Comparison of ENCODE assay signal across 8 cellular contexts in genomic region chr11:46918087-46918751, GRCh38. TPM values are rescaled to one million over a fixed set of nuclear protein-coding genes. Genes with fewer than 3 reads are reported as not detected.
DNase-seq lines count a peak whose midpoint lies in the region; ATAC-seq, FAIRE-seq and TF ChIP-seq lines count a peak whose summit lies in the region.

LRP4 (minus strand) TSS chr11:46918550; CDS start chr11:46918379, 171 bp downstream.

- H3K27ac Mint-ChIP-seq in stimulated activated naive CD8-positive, alpha-beta T cell treated with anti-CD3 and anti-CD28 coated beads, Interleukin-15, Interleukin-2, amounts not matched to agents 100 ng/mL and 50 ng/mL, for 24 hours = no peak within 1 kb of the TSS

- no peak for TF ChIP-seq CTCF in WI38 (IDR thresholded peaks at IDR 0.05; ENCODE audit: low read depth, low read length)
- TF ChIP-seq CTCF in lower leg skin (IDR thresholded peaks at IDR 0.05) = no peak
- TF ChIP-seq CTCF in D721Med (IDR thresholded peaks at IDR 0.05; ENCODE audit: insufficient read depth, missing control alignments) = no peak

- no peak for FAIRE-seq in D721Med (lab: Jason Lieb, UNC)

- intact Hi-C loops in lower leg skin (cut with DNase I; ENCODE audit: low total_unique reads) = no loop called here

- peak within 1 kb of the TSS; percentile 75 for H3K4me3 Mint-ChIP-seq in stimulated activated naive CD8-positive, alpha-beta T cell treated with anti-CD3 and anti-CD28 coated beads, Interleukin-15, Interleukin-2, amounts not matched to agents 100 ng/mL and 50 ng/mL, for 24 hours

- peaks cover 51% of the 10 kb centered on the region for H3K27me3 Mint-ChIP-seq in stimulated activated naive CD8-positive, alpha-beta T cell treated with anti-CD3 and anti-CD28 coated beads, Interleukin-15, Interleukin-2, amounts not matched to agents 100 ng/mL and 50 ng/mL, for 24 hours

- 2% methylated on average over 15 to 26 of the region's 95 CpGs for WGBS in lower leg skin, 2 donors

- H3K36me3 Mint-ChIP-seq in stimulated activated naive CD8-positive, alpha-beta T cell treated with anti-CD3 and anti-CD28 coated beads, Interleukin-15, Interleukin-2, amounts not matched to agents 100 ng/mL and 50 ng/mL, for 24 hours (ENCODE audit: low read depth) = no peaks in the 10 kb centered on the region

- ATAC-seq in HG02885 (IDR thresholded peaks at IDR 0.05; ENCODE audit: poor library complexity, unreplicated experiment) = peak; percentile 67

- TF ChIP-seq POLR2A in lower leg skin (IDR thresholded peaks at IDR 0.05) = no peak

- peak within 1 kb of the TSS; percentile 58 for H3K4me3 ChIP-seq in WI38 (ENCODE audit: low read depth, low read length)
- peak within 1 kb of the TSS; percentile 66 for H3K4me3 ChIP-seq in lower leg skin (ENCODE audit: low read depth, poor library complexity, severe bottlenecking)

- H3K9me3 Mint-ChIP-seq in stimulated activated naive CD8-positive, alpha-beta T cell treated with anti-CD3 and anti-CD28 coated beads, Interleukin-15, Interleukin-2, amounts not matched to agents 100 ng/mL and 50 ng/mL, for 24 hours = no peaks in the 10 kb centered on the region

- H3K4me1 Mint-ChIP-seq in stimulated activated naive CD8-positive, alpha-beta T cell treated with anti-CD3 and anti-CD28 coated beads, Interleukin-15, Interleukin-2, amounts not matched to agents 100 ng/mL and 50 ng/mL, for 24 hours (ENCODE audit: low read depth) = peaks cover 28% of the 10 kb centered on the region

- DNase-seq in DMS53 treated with DMSO at 0.1 percent for 48 hours (lab: John Stamatoyannopoulos, UW; ENCODE audit: unreplicated experiment) = peak; percentile 41
- peak; percentile 36 for DNase-seq in dermis blood vessel endothelial cell
- no peak for DNase-seq in lower leg skin (ENCODE audit: low spot score in 2 of 2)
- DNase-seq in D721Med (ENCODE audit: insufficient read length, low spot score) = no peak
- DNase-seq in middle frontal gyrus (ENCODE audit: extremely low spot score, low spot score) = no peak

RNA-seq across cellular contexts. Expression of gene LRP4, which starts in this region (rescaled TPM):
- total RNA-seq in dermis blood vessel endothelial cell (1.4 and 2.2 TPM in 2 replicates), lower leg skin (100 to 1,000 TPM in 3 of 4 donors, 10 to 100 TPM in 1; 65.5 to 164 (median 111) TPM)

Comparison
In these comparisons a context has a peak if more than half of its experiments do, and no peak if none do; other contexts are left out.
1. RNA of gene LRP4 (total RNA-seq): 65.5 to 164 TPM in lower leg skin; 1.4 to 2.2 TPM in dermis blood vessel endothelial cell; every median in the first group is over 10 times any median in the second.
2. DNase-seq: peak in DMS53 treated with DMSO at 0.1 percent for 48 hours (single experiment) and dermis blood vessel endothelial cell (single experiment); none in lower leg skin (0 of 2), D721Med (single experiment) and middle frontal gyrus (single experiment).